1 cellular context compared by ENCODE assay signal in genomic region chr6:149648148-149649145, GRCh38.
TF ChIP-seq lines count a peak whose summit lies in the region.

Gene KATNA1 (minus strand): TSS chr6:149648714. CDS start chr6:149638547, 10,167 bp downstream.

TF ChIP-seq in WTC11, 78 proteins besides CTCF, POLR2A, EP300 and RAD21 (continued from another document and continues in another):
- TF ChIP-seq ZNF532 (CRISPR knock-in tag; IDR thresholded peaks at IDR 0.05; ENCODE audit: borderline replicate concordance) = no peak
- TF ChIP-seq, protein P1, sequence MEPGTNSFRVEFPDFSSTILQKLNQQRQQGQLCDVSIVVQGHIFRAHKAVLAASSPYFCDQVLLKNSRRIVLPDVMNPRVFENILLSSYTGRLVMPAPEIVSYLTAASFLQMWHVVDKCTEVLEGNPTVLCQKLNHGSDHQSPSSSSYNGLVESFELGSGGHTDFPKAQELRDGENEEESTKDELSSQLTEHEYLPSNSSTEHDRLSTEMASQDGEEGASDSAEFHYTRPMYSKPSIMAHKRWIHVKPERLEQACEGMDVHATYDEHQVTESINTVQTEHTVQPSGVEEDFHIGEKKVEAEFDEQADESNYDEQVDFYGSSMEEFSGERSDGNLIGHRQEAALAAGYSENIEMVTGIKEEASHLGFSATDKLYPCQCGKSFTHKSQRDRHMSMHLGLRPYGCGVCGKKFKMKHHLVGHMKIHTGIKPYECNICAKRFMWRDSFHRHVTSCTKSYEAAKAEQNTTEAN (CRISPR knock-in tag; IDR thresholded peaks at IDR 0.05) = peak; percentile 88; the same call in 1 of the 2 replicates
- peak; percentile 93 for TF ChIP-seq ARID4B (CRISPR knock-in tag; IDR thresholded peaks at IDR 0.05; ENCODE audit: borderline replicate concordance)
- TF ChIP-seq TEAD4 (CRISPR knock-in tag; IDR thresholded peaks at IDR 0.05) = peak; percentile 75; the same call in 1 of the 2 replicates
- TF ChIP-seq HMGA2 (CRISPR knock-in tag; IDR thresholded peaks at IDR 0.05) = no peak
- TF ChIP-seq ZBTB21 (CRISPR knock-in tag; IDR thresholded peaks at IDR 0.05; ENCODE audit: borderline replicate concordance) = no peak
- TF ChIP-seq, protein P2, sequence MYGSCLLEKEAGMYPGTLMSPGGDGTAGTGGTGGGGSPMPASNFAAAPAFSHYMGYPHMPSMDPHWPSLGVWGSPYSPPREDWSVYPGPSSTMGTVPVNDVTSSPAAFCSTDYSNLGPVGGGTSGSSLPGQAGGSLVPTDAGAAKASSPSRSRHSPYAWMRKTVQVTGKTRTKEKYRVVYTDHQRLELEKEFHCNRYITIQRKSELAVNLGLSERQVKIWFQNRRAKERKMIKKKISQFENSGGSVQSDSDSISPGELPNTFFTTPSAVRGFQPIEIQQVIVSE (CRISPR knock-in tag; IDR thresholded peaks at IDR 0.05; ENCODE audit: borderline replicate concordance) = no peak
- peak; percentile 77 for TF ChIP-seq KAT7 (CRISPR knock-in tag; IDR thresholded peaks at IDR 0.05; ENCODE audit: borderline replicate concordance)
- TF ChIP-seq, protein P3, sequence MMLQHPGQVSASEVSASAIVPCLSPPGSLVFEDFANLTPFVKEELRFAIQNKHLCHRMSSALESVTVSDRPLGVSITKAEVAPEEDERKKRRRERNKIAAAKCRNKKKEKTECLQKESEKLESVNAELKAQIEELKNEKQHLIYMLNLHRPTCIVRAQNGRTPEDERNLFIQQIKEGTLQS (CRISPR knock-in tag; conservative IDR thresholded peaks at IDR 0.05) = no peak
- TF ChIP-seq, protein P4, sequence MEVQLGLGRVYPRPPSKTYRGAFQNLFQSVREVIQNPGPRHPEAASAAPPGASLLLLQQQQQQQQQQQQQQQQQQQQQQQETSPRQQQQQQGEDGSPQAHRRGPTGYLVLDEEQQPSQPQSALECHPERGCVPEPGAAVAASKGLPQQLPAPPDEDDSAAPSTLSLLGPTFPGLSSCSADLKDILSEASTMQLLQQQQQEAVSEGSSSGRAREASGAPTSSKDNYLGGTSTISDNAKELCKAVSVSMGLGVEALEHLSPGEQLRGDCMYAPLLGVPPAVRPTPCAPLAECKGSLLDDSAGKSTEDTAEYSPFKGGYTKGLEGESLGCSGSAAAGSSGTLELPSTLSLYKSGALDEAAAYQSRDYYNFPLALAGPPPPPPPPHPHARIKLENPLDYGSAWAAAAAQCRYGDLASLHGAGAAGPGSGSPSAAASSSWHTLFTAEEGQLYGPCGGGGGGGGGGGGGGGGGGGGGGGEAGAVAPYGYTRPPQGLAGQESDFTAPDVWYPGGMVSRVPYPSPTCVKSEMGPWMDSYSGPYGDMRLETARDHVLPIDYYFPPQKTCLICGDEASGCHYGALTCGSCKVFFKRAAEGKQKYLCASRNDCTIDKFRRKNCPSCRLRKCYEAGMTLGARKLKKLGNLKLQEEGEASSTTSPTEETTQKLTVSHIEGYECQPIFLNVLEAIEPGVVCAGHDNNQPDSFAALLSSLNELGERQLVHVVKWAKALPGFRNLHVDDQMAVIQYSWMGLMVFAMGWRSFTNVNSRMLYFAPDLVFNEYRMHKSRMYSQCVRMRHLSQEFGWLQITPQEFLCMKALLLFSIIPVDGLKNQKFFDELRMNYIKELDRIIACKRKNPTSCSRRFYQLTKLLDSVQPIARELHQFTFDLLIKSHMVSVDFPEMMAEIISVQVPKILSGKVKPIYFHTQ (CRISPR knock-in tag; IDR thresholded peaks at IDR 0.05) = no peak
- peak; percentile 82; the same call in 1 of the 2 replicates for TF ChIP-seq RELA (CRISPR knock-in tag; IDR thresholded peaks at IDR 0.05; ENCODE audit: borderline replicate concordance)
- TF ChIP-seq ZSCAN18 (CRISPR knock-in tag; IDR thresholded peaks at IDR 0.05) = no peak
- TF ChIP-seq CREM (CRISPR knock-in tag; IDR thresholded peaks at IDR 0.05) = peak; percentile 80
- no peak; the same call in 1 of the 2 replicates for TF ChIP-seq FOXJ3 (CRISPR knock-in tag; IDR thresholded peaks at IDR 0.05; ENCODE audit: borderline replicate concordance)
- TF ChIP-seq, protein P5, sequence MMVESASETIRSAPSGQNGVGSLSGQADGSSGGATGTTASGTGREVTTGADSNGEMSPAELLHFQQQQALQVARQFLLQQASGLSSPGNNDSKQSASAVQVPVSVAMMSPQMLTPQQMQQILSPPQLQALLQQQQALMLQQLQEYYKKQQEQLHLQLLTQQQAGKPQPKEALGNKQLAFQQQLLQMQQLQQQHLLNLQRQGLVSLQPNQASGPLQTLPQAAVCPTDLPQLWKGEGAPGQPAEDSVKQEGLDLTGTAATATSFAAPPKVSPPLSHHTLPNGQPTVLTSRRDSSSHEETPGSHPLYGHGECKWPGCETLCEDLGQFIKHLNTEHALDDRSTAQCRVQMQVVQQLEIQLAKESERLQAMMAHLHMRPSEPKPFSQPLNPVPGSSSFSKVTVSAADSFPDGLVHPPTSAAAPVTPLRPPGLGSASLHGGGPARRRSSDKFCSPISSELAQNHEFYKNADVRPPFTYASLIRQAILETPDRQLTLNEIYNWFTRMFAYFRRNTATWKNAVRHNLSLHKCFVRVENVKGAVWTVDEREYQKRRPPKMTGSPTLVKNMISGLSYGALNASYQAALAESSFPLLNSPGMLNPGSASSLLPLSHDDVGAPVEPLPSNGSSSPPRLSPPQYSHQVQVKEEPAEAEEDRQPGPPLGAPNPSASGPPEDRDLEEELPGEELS (CRISPR knock-in tag; IDR thresholded peaks at IDR 0.05) = peak; percentile 98
- no peak for TF ChIP-seq ZNF396 (CRISPR knock-in tag; IDR thresholded peaks at IDR 0.05; ENCODE audit: borderline replicate concordance)
- peak; percentile 90; the same call in 1 of the 2 replicates for TF ChIP-seq SP1 (CRISPR knock-in tag; conservative IDR thresholded peaks at IDR 0.05)
- TF ChIP-seq NR3C1 (CRISPR knock-in tag; conservative IDR thresholded peaks at IDR 0.05; ENCODE audit: low read depth) = no peak
- peak; percentile 60; the same call in 1 of the 2 replicates for TF ChIP-seq ZNF281 (CRISPR knock-in tag; IDR thresholded peaks at IDR 0.05)
- no peak for TF ChIP-seq ZNF671 (CRISPR knock-in tag; IDR thresholded peaks at IDR 0.05)
- TF ChIP-seq RORB (CRISPR knock-in tag; IDR thresholded peaks at IDR 0.05) = no peak
- TF ChIP-seq NFE2L1 (CRISPR knock-in tag; IDR thresholded peaks at IDR 0.05) = peak; percentile 67; the same call in 1 of the 2 replicates
- no peak for TF ChIP-seq USF2 (CRISPR knock-in tag; IDR thresholded peaks at IDR 0.05)
- TF ChIP-seq NR1H2 (CRISPR knock-in tag; IDR thresholded peaks at IDR 0.05) = no peak; the same call in 1 of the 2 replicates
- peak; percentile 98 for TF ChIP-seq FOXP1 (CRISPR knock-in tag; IDR thresholded peaks at IDR 0.05; ENCODE audit: borderline replicate concordance)
- TF ChIP-seq, protein P6, sequence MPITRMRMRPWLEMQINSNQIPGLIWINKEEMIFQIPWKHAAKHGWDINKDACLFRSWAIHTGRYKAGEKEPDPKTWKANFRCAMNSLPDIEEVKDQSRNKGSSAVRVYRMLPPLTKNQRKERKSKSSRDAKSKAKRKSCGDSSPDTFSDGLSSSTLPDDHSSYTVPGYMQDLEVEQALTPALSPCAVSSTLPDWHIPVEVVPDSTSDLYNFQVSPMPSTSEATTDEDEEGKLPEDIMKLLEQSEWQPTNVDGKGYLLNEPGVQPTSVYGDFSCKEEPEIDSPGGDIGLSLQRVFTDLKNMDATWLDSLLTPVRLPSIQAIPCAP (CRISPR knock-in tag; IDR thresholded peaks at IDR 0.05) = peak; percentile 78; the same call in 1 of the 2 replicates
- TF ChIP-seq, protein P7, sequence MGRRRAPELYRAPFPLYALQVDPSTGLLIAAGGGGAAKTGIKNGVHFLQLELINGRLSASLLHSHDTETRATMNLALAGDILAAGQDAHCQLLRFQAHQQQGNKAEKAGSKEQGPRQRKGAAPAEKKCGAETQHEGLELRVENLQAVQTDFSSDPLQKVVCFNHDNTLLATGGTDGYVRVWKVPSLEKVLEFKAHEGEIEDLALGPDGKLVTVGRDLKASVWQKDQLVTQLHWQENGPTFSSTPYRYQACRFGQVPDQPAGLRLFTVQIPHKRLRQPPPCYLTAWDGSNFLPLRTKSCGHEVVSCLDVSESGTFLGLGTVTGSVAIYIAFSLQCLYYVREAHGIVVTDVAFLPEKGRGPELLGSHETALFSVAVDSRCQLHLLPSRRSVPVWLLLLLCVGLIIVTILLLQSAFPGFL (CRISPR knock-in tag; IDR thresholded peaks at IDR 0.05; ENCODE audit: borderline replicate concordance) = peak; percentile 85; the same call in 1 of the 2 replicates
